In the genomic region with DNA sequence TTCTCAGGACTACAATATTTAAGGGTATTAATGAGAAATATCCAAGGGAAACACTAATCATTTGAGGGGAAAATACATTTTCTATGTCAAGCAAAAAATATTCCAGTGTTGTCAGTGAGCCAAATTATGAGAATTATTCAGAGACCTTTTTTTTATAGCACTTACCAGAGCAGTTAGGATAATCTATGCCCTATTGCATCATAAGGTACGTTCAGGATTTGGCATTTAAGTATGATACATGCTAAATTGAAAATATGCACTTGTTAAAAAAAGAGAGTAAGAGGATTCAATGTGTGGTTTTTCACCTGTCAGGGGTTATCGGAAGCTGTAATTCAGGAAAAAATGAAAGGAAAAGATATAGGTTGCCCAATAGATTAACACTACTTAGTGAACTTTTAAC, we compare ENCODE assay signal across 28 cellular contexts. TPM values are rescaled to one million over a fixed set of nuclear protein-coding genes. Genes with fewer than 3 reads are reported as not detected.
"Had no signal": no experiment of that assay in that cellular context is flagged by ENCODE, and none has a peak within 500 bp of the region (broad histone marks: within the 10 kb centered on the region; RNA-seq: fewer than 3 reads in every experiment).

No MANE protein-coding gene starts in this region.

- H3K27me3 ChIP-seq: neural progenitor cell, pancreas, spleen, suprapubic skin, testis, tibial artery, transverse colon, upper lobe of right lung, uterus had no signal

- ATAC-seq: naive thymus-derived CD4-positive, alpha-beta T cell; natural killer cell; pancreas; psoas muscle; right cardiac atrium; sciatic nerve; stimulated activated memory B cell treated with anti-CD40 and anti-IgM and Interleukin-4, amounts not matched to agents 10 μg/mL and 1 μg/mL and 100 μg/mL, for 72 hours; stimulated activated naive CD8-positive, alpha-beta T cell treated with anti-CD3 and anti-CD28 coated beads, Interleukin-15, amount 100 ng/mL, for 72 hours; stimulated activated naive CD8-positive, alpha-beta T cell treated with anti-CD3 and anti-CD28 coated beads, Interleukin-15, Interleukin-2, amounts not matched to agents 100 U/mL and 50 U/mL, for 24 hours; upper lobe of right lung had no signal

- H3K4me2 ChIP-seq: neural progenitor cell, smooth muscle cell had no signal

- H3K9me3 ChIP-seq: pancreas, psoas muscle, suprapubic skin, testis, tibial artery, transverse colon, upper lobe of right lung, uterus had no signal

- H3K27ac ChIP-seq: neural progenitor cell, pancreas, psoas muscle, skin epidermis, spleen, suprapubic skin, testis, tibial artery, transverse colon, upper lobe of right lung, uterus had no signal

- H3K9ac ChIP-seq: neural progenitor cell had no signal

- DNase-seq: naive thymus-derived CD4-positive, alpha-beta T cell; natural killer cell; occipital lobe; pancreas; psoas muscle; right cardiac atrium; spleen; stimulated activated CD4-positive, alpha-beta T cell treated with anti-CD3 and anti-CD28 coated beads, Interleukin-12 subunit alpha, Interleukin-12 subunit beta, amount 100 ng/mL, for 4 hours; stimulated activated CD4-positive, alpha-beta T cell treated with anti-CD3 and anti-CD28 coated beads, Interleukin-1b, Interleukin-23, amount 100 ng/mL, for 48 hours; stimulated activated CD4-positive, alpha-beta T cell treated with anti-CD3 and anti-CD28 coated beads, Interleukin-4, amount 100 ng/mL, for 1 hour; stimulated activated CD4-positive, alpha-beta T cell treated with anti-CD3 and anti-CD28 coated beads, Interleukin-4, amount 100 ng/mL, for 4 hours; stimulated activated CD8-positive, alpha-beta memory T cell treated with anti-CD3 and anti-CD28 coated beads, Interleukin-4, amount 100 ng/mL, for 48 hours; stimulated activated naive CD4-positive, alpha-beta T cell; stimulated activated naive CD8-positive, alpha-beta T cell treated with anti-CD3 and anti-CD28 coated beads, Interleukin-15, amount 100 ng/mL, for 72 hours; stimulated activated naive CD8-positive, alpha-beta T cell treated with anti-CD3 and anti-CD28 coated beads, Interleukin-15, Interleukin-2, amounts not matched to agents 100 U/mL and 50 U/mL, for 24 hours; substantia nigra; testis; tibial artery; transverse colon; upper lobe of right lung; uterus had no signal

- H3K4me3 ChIP-seq: neural progenitor cell, pancreas, psoas muscle, skin epidermis, smooth muscle cell, spleen, suprapubic skin, testis, tibial artery, transverse colon, upper lobe of right lung, uterus had no signal

- FAIRE-seq: pancreas had no signal

- H3K4me1 ChIP-seq: pancreas, psoas muscle, spleen, suprapubic skin, testis, tibial artery, transverse colon, upper lobe of right lung, uterus had no signal

- H3K36me3 ChIP-seq: neural progenitor cell, pancreas, spleen, suprapubic skin, tibial artery, transverse colon, upper lobe of right lung, uterus had no signal

- H2AFZ ChIP-seq: neural progenitor cell had no signal

RNA-seq across cellular contexts. Expression of gene MPPED2, which starts 17.2 kb away (rescaled TPM):
- total RNA-seq: osteocyte had no signal
